Comparison of ENCODE assay signal across 11 cellular contexts in the genomic region with DNA sequence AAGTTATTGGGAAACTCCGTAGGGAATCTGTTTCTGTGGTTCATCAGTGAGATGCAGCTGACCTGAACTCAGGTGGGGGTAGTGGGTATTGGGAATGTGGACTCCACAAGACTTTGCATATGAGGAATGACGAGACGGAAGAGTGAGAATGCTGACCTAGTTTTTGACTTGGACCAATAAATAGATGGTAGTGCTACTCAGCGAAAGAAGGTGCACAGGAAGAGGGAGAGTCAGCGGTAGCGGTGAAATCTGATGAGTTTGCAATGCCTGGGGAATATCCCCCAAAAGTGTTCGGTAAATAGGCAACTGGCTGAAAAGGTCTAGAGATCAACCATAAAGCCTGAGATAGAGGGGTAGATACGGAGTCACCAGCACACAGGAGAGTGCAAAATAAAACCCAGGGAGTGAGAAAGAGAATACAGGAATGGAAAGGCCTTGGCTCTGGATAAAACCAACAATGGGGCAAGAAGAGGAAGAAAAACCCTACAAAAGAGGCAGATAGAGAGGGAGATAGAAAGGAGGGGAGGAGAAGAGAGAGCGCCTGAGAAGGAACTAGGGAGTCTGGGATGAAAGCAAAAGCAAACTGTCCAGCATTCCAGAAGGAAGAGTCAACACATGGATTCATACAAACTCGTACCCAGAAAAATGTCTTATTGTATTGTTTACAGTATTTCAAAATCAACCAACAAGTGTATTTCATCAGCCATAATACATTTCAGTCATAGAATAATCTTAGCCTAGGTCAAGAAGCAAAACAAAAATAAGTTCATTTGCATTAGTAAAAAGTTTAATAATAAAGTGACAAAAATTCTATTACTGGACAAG. TPM values are rescaled to one million over a fixed set of nuclear protein-coding genes. Genes with fewer than 3 reads are reported as not detected.
DNase-seq lines count a peak whose midpoint lies in the region; ATAC-seq, FAIRE-seq and TF ChIP-seq lines count a peak whose summit lies in the region.
"Had no signal": no experiment of that assay in that cellular context is flagged by ENCODE, and none has a peak within 500 bp of the region (broad histone marks: within the 10 kb centered on the region; RNA-seq: fewer than 3 reads in every experiment).

No MANE protein-coding gene starts in this region.

- intact Hi-C loops in left ventricle myocardium inferior (cut with micrococcal nuclease) = no loop called here
- intact Hi-C loops in Right ventricle myocardium superior (cut with DNase I) = no loop called here

- no peak for FAIRE-seq in urothelium cell line (lab: Jason Lieb, UNC)

- DNase-seq in left ventricle myocardium inferior = no peak
- no peak for DNase-seq in Right ventricle myocardium superior
- peak; percentile 62 for DNase-seq in amniotic stem cell (lab: John Stamatoyannopoulos, UW)
- DNase-seq in hepatic stellate cell (ENCODE audit: low spot score) = peak; percentile 71
- DNase-seq in urothelium cell line (ENCODE audit: low spot score) = peak; percentile 35
- DNase-seq in stimulated activated CD4-positive, alpha-beta T cell treated with anti-CD3 and anti-CD28 coated beads, Interleukin-15, amount 100 ng/mL, for 24 hours = no peak
- no peak for DNase-seq in ecto neural progenitor cell (ENCODE audit: low spot score)
- DNase-seq in NCI-H2227 (lab: John Stamatoyannopoulos, UW; ENCODE audit: unreplicated experiment) = no peak
- DNase-seq: 8988T; activated CD4-positive, alpha-beta T cell treated with anti-CD3 and anti-CD28 coated beads for 1 hour; naive B cell had no signal

- peak overlapping the region; percentile 93 for H3K4me3 ChIP-seq in left ventricle myocardium inferior

- H3K4me1 ChIP-seq in left ventricle myocardium inferior = peaks cover 97% of the 10 kb centered on the region

- H3K27me3 ChIP-seq in left ventricle myocardium inferior (ENCODE audit: low read depth) = no peaks in the 10 kb centered on the region

- no peaks in the 10 kb centered on the region for H3K9me3 ChIP-seq in left ventricle myocardium inferior (replicated peaks)

- no peak overlapping the region for H3K27ac ChIP-seq in left ventricle myocardium inferior (replicated peaks)

- ATAC-seq in Right ventricle myocardium superior (ENCODE audit: poor library complexity) = no peak

- no peak for TF ChIP-seq CTCF in left ventricle myocardium inferior (IDR thresholded peaks at IDR 0.05; ENCODE audit: borderline replicate concordance)

- no peaks in the 10 kb centered on the region for H3K36me3 ChIP-seq in left ventricle myocardium inferior

RNA-seq across cellular contexts. Expression of gene ARHGAP21, which starts 5.4 kb away (rescaled TPM):
- total RNA-seq in left ventricle myocardium inferior (44.8 TPM), Right ventricle myocardium superior (52.3 TPM)

Comparison
In these comparisons a context has a peak if more than half of its experiments do, and no peak if none do; other contexts are left out.
1. DNase-seq: peak in amniotic stem cell (single experiment), hepatic stellate cell (single experiment) and urothelium cell line (single experiment); none in left ventricle myocardium inferior (single experiment), Right ventricle myocardium superior (single experiment), stimulated activated CD4-positive, alpha-beta T cell treated with anti-CD3 and anti-CD28 coated beads, Interleukin-15, amount 100 ng/mL, for 24 hours (single experiment), ecto neural progenitor cell (single experiment) and NCI-H2227 (single experiment).